ENCODE assay signal across 1 cellular context in genomic region chr1:27503961-27504587, GRCh38.
TF ChIP-seq lines count a peak whose summit lies in the region.

No MANE protein-coding gene starts in this region.

TF ChIP-seq in HepG2, 621 proteins besides CTCF, POLR2A, EP300 and RAD21 (continued from another document and continues in another):
- TF ChIP-seq NFE2L2 (IDR thresholded peaks at IDR 0.05; ENCODE audit: low read length), result no peak
- no peak for TF ChIP-seq ZNF800 (CRISPR knock-in tag; IDR thresholded peaks at IDR 0.05)
- TF ChIP-seq MBD4 (IDR thresholded peaks at IDR 0.05; ENCODE audit: borderline replicate concordance, low read length), result no peak
- TF ChIP-seq ZFAT (CRISPR knock-in tag; conservative IDR thresholded peaks at IDR 0.05), result no peak
- no peak for TF ChIP-seq SOX6 (IDR thresholded peaks at IDR 0.05)
- TF ChIP-seq SOX6 (CRISPR knock-in tag; IDR thresholded peaks at IDR 0.05), result no peak
- TF ChIP-seq HMGXB3 (CRISPR knock-in tag; IDR thresholded peaks at IDR 0.05; ENCODE audit: borderline replicate concordance), result 0 out of 2 replicates have a peak, but pooled peaks have one; percentile 10
- TF ChIP-seq ZNF256 (CRISPR knock-in tag; conservative IDR thresholded peaks at IDR 0.05), result no peak
- no peak for TF ChIP-seq AKAP8 (CRISPR knock-in tag; IDR thresholded peaks at IDR 0.05)
- TF ChIP-seq ZNF530 (CRISPR knock-in tag; IDR thresholded peaks at IDR 0.05; ENCODE audit: low read depth), result no peak
- no peak for TF ChIP-seq ZNF253 (CRISPR knock-in tag; IDR thresholded peaks at IDR 0.05; ENCODE audit: borderline replicate concordance)
- TF ChIP-seq ZFP62 (CRISPR knock-in tag; IDR thresholded peaks at IDR 0.05), result no peak
- no peak for TF ChIP-seq ZNF740 (CRISPR knock-in tag; IDR thresholded peaks at IDR 0.05)
- peak; percentile 25; the same call in 1 of the 2 replicates for TF ChIP-seq KMT2A (CRISPR knock-in tag; IDR thresholded peaks at IDR 0.05)
- TF ChIP-seq TOPORS (CRISPR knock-in tag; IDR thresholded peaks at IDR 0.05), result no peak
- TF ChIP-seq MLX (CRISPR knock-in tag; IDR thresholded peaks at IDR 0.05), result no peak
- TF ChIP-seq RNF219 (CRISPR knock-in tag; IDR thresholded peaks at IDR 0.05), result no peak
- no peak for TF ChIP-seq HNRNPH1 (optimal IDR thresholded peaks at IDR 0.05; ENCODE audit: low read depth, low read length)
- no peak for TF ChIP-seq ZNF124 (CRISPR knock-in tag; IDR thresholded peaks at IDR 0.05)
- no peak for TF ChIP-seq KLF13 (CRISPR knock-in tag; IDR thresholded peaks at IDR 0.05)
- TF ChIP-seq HDAC1 (CRISPR knock-in tag; IDR thresholded peaks at IDR 0.05), result no peak
- no peak for TF ChIP-seq ZNF782 (CRISPR knock-in tag; IDR thresholded peaks at IDR 0.05; ENCODE audit: borderline replicate concordance)
- TF ChIP-seq ZNF772 (CRISPR knock-in tag; IDR thresholded peaks at IDR 0.05), result no peak
- TF ChIP-seq SATB2 (CRISPR knock-in tag; IDR thresholded peaks at IDR 0.05), result no peak
- no peak for TF ChIP-seq TFDP1 (CRISPR knock-in tag; IDR thresholded peaks at IDR 0.05; ENCODE audit: borderline replicate concordance)
- no peak for TF ChIP-seq ZNF761 (CRISPR knock-in tag; conservative IDR thresholded peaks at IDR 0.05)
- TF ChIP-seq ZBTB43 (CRISPR knock-in tag; conservative IDR thresholded peaks at IDR 0.05), result no peak
- TF ChIP-seq AGO2 (optimal IDR thresholded peaks at IDR 0.05; ENCODE audit: low read depth, low read length), result peak; percentile 43
- TF ChIP-seq TCF12 (IDR thresholded peaks at IDR 0.05), result no peak
- no peak for TF ChIP-seq TCF12 (CRISPR knock-in tag; IDR thresholded peaks at IDR 0.05)
- no peak for TF ChIP-seq ZIK1 (CRISPR knock-in tag; IDR thresholded peaks at IDR 0.05; ENCODE audit: borderline replicate concordance, low read depth)
- TF ChIP-seq JDP2 (CRISPR knock-in tag; IDR thresholded peaks at IDR 0.05; ENCODE audit: borderline replicate concordance), result no peak
- TF ChIP-seq ARNT (IDR thresholded peaks at IDR 0.05), result no peak
- TF ChIP-seq SMYD3 (CRISPR knock-in tag; IDR thresholded peaks at IDR 0.05), result 0 out of 2 replicates have a peak, but pooled peaks have one; percentile 4
- TF ChIP-seq FOSL2 (CRISPR knock-in tag; IDR thresholded peaks at IDR 0.05), result no peak
- no peak for TF ChIP-seq ZNF446 (CRISPR knock-in tag; IDR thresholded peaks at IDR 0.05)
- no peak for TF ChIP-seq ZNF598 (CRISPR knock-in tag; IDR thresholded peaks at IDR 0.05; ENCODE audit: borderline replicate concordance)
- TF ChIP-seq ONECUT2 (CRISPR knock-in tag; IDR thresholded peaks at IDR 0.05), result no peak
- TF ChIP-seq SIX4 (CRISPR knock-in tag; IDR thresholded peaks at IDR 0.05), result no peak
- no peak for TF ChIP-seq FOXP4 (CRISPR knock-in tag; IDR thresholded peaks at IDR 0.05)
- no peak for TF ChIP-seq MZF1 (CRISPR knock-in tag; IDR thresholded peaks at IDR 0.05; ENCODE audit: borderline replicate concordance)
